Comparison of ENCODE assay signal across 11 cellular contexts in genomic region chr3:189714991-189715961, GRCh38.
A peak's percentile ranks its signal among the peaks of the same experiment; 100 is the strongest.
DNase-seq lines count a peak whose midpoint lies in the region; ATAC-seq, FAIRE-seq and TF ChIP-seq lines count a peak whose summit lies in the region.
"Had no signal": no experiment of that assay in that cellular context is flagged by ENCODE, and none has a peak within 500 bp of the region (broad histone marks: within the 10 kb centered on the region; RNA-seq: fewer than 3 reads in every experiment).

No MANE protein-coding gene starts in this region.

- no peak for ATAC-seq in A549
- ATAC-seq in GM18511 (IDR thresholded peaks at IDR 0.05; ENCODE audit: unreplicated experiment) = peak; percentile 60
- ATAC-seq in HG03135 (IDR thresholded peaks at IDR 0.05; ENCODE audit: unreplicated experiment) = no peak

- POLR2A ChIA-PET in A549 (lab: Yijun Ruan, JAX) = no interaction called here

- H3K36me3 ChIP-seq in Karpas-422 (ENCODE audit: insufficient read depth, low read length) = no peaks in the 10 kb centered on the region
- H3K36me3 ChIP-seq: heart right ventricle had no signal

- no peaks in the 10 kb centered on the region for H4K20me1 ChIP-seq in Karpas-422 (ENCODE audit: insufficient read depth, low read depth, low read length)

- H3K9me3 ChIP-seq in A549 = no peaks in the 10 kb centered on the region
- no peaks in the 10 kb centered on the region for H3K9me3 ChIP-seq in Karpas-422 (ENCODE audit: low read length)
- H3K9me3 ChIP-seq: heart right ventricle had no signal

- H3K9me2 ChIP-seq in Karpas-422 (replicated peaks; ENCODE audit: insufficient read depth, low read length) = no peaks in the 10 kb centered on the region

- TF ChIP-seq RAD21 in A549 (conservative IDR thresholded peaks at IDR 0.05 in 1 of 2, IDR thresholded peaks at IDR 0.05 in 1 of 2) = no peak
- TF ChIP-seq RAD21 in Ishikawa (IDR thresholded peaks at IDR 0.05; ENCODE audit: low read depth) = no peak; the same call in 1 of the 2 replicates

- CTCF ChIA-PET in A549 (lab: Yijun Ruan, JAX) = no interaction called here

- H3K27ac ChIP-seq in A549 (peak overlapping the region in 1 of 2 experiments; percentile 53; a peak in 1 of 6 replicates), Karpas-422 (ENCODE audit: low read length) (no peak overlapping the region)
- H3K27ac ChIP-seq: C4-2B, heart right ventricle had no signal

- DNase-seq in A549 (ENCODE audit: low read depth in 1 of 2, low spot score in 1 of 2) = no peak
- peak; percentile 70 for DNase-seq in fibroblast of gingiva (ENCODE audit: low read depth)
- no peak for DNase-seq in inferior parietal cortex (ENCODE audit: extremely low spot score)
- no peak for DNase-seq in OCI-M2 (lab: John Stamatoyannopoulos, UW; ENCODE audit: unreplicated experiment)
- no peak for DNase-seq in Karpas-422
- DNase-seq: heart right ventricle, NCI-H446 had no signal

- H2AFZ ChIP-seq in Karpas-422 (ENCODE audit: low read length) = no peak overlapping the region

- no peaks in the 10 kb centered on the region for H3K27me3 ChIP-seq in Karpas-422 (ENCODE audit: low read length)
- H3K27me3 ChIP-seq: heart right ventricle had no signal

- no peak overlapping the region for H3K9ac ChIP-seq in Karpas-422 (ENCODE audit: low read length)

- no peaks in the 10 kb centered on the region for H3K79me2 ChIP-seq in Karpas-422 (ENCODE audit: low read length)

- H3K4me3 ChIP-seq in A549 = no peak overlapping the region
- H3K4me3 ChIP-seq in Karpas-422 (ENCODE audit: low read length) = no peak overlapping the region
- H3K4me3 ChIP-seq: heart right ventricle had no signal

- H3K4me2 ChIP-seq in A549 = no peak overlapping the region
- no peak overlapping the region for H3K4me2 ChIP-seq in Karpas-422 (ENCODE audit: low read depth, low read length, poor library complexity, severe bottlenecking)

- TF ChIP-seq EP300 in A549 (IDR thresholded peaks at IDR 0.05) (no peak), Ishikawa (IDR thresholded peaks at IDR 0.05; ENCODE audit: borderline replicate concordance) (peak; percentile 59; the same call in 1 of the 2 replicates)

- TF ChIP-seq POLR2A in A549 (IDR thresholded peaks at IDR 0.05; ENCODE audit: low read length) = no peak

- FAIRE-seq in A549 (lab: Jason Lieb, UNC) = no peak

- WGBS in A549 (ENCODE audit: missing lambda C conversion rate) = 64% methylated on average over 5 of the region's 5 CpGs

- H3K4me1 ChIP-seq in A549 (peaks cover 40% of the 10 kb centered on the region), Karpas-422 (ENCODE audit: low read length) (no peaks in the 10 kb centered on the region)

- no peak for TF ChIP-seq CTCF in A549 (IDR thresholded peaks at IDR 0.05)

TF ChIP-seq in A549, 52 proteins besides CTCF, POLR2A, EP300 and RAD21:
- no peak for TF ChIP-seq FOSL2 (IDR thresholded peaks at IDR 0.05)
- TF ChIP-seq FOSL2 (CRISPR knock-in tag; IDR thresholded peaks at IDR 0.05) = 0 out of 2 replicates have a peak, but pooled peaks have one; percentile 9
- TF ChIP-seq ZC3H11A (IDR thresholded peaks at IDR 0.05) = no peak
- TF ChIP-seq, protein P1, sequence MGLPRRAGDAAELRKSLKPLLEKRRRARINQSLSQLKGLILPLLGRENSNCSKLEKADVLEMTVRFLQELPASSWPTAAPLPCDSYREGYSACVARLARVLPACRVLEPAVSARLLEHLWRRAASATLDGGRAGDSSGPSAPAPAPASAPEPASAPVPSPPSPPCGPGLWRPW (IDR thresholded peaks at IDR 0.05) = no peak
- TF ChIP-seq CEBPB (IDR thresholded peaks at IDR 0.05) = no peak
- TF ChIP-seq REST (IDR thresholded peaks at IDR 0.05) = no peak
- no peak for TF ChIP-seq ATOH8 (CRISPR knock-in tag; IDR thresholded peaks at IDR 0.05; ENCODE audit: low read depth)
- no peak for TF ChIP-seq FOXS1 (CRISPR knock-in tag; IDR thresholded peaks at IDR 0.05)
- no peak for TF ChIP-seq HDAC2 (IDR thresholded peaks at IDR 0.05)
- no peak for TF ChIP-seq BHLHE40 (IDR thresholded peaks at IDR 0.05; ENCODE audit: low read depth, low read length)
TF ChIP-seq in A549: peak in this region for 1.

TF ChIP-seq in Ishikawa, 13 proteins besides CTCF, POLR2A, EP300 and RAD21:
- TF ChIP-seq CREB1 (IDR thresholded peaks at IDR 0.05; ENCODE audit: low read depth) (no peak), TAF1 (IDR thresholded peaks at IDR 0.05; ENCODE audit: low read depth) (no peak), TEAD4 (IDR thresholded peaks at IDR 0.05) (peak; percentile 62; the same call in 1 of the 2 replicates), CEBPB (IDR thresholded peaks at IDR 0.05) (no peak), EGR1 (IDR thresholded peaks at IDR 0.05) (no peak), TCF12 (IDR thresholded peaks at IDR 0.05; ENCODE audit: low read depth) (0 out of 2 replicates have a peak, but pooled peaks have one; percentile 33), REST (IDR thresholded peaks at IDR 0.05; ENCODE audit: low read depth) (no peak), YY1 (IDR thresholded peaks at IDR 0.05; ENCODE audit: low read depth) (no peak), FOXM1 (IDR thresholded peaks at IDR 0.05; ENCODE audit: borderline replicate concordance, low read depth) (peak; percentile 73), NFIC (IDR thresholded peaks at IDR 0.05) (peak; percentile 76), USF1 (IDR thresholded peaks at IDR 0.05) (no peak), ZBTB7A (IDR thresholded peaks at IDR 0.05; ENCODE audit: low read depth) (no peak)
- TF ChIP-seq, protein P2, sequence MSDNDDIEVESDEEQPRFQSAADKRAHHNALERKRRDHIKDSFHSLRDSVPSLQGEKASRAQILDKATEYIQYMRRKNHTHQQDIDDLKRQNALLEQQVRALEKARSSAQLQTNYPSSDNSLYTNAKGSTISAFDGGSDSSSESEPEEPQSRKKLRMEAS (IDR thresholded peaks at IDR 0.05) = 0 out of 2 replicates have a peak, but pooled peaks have one; percentile 14
